ENCODE assay signal across 8 cellular contexts in genomic region chr4:98994474-98995182, GRCh38. TPM values are rescaled to one million over a fixed set of nuclear protein-coding genes. Genes with fewer than 3 reads are reported as not detected.
DNase-seq lines count a peak whose midpoint lies in the region; ATAC-seq, FAIRE-seq and TF ChIP-seq lines count a peak whose summit lies in the region.

No MANE protein-coding gene starts in this region.

- no peak for DNase-seq in BE2C
- DNase-seq in MCF 10A (ENCODE audit: unreplicated experiment) = no peak
- DNase-seq in memory B cell (ENCODE audit: low spot score in 2 of 2) = no peak
- no peak for DNase-seq in aorta
- no peak for DNase-seq in DMS 273 treated with DMSO at 0.1 percent for 48 hours (lab: John Stamatoyannopoulos, UW)
- no peak for DNase-seq in GM12892 (ENCODE audit: insufficient read length)
- DNase-seq in NCI-H187 (lab: John Stamatoyannopoulos, UW) = no peak

- peak overlapping the region; percentile 76 to 81 for H3K27ac ChIP-seq in aorta (ENCODE audit: low read depth in 1 of 2, low read length in 2 of 2)

- H3K9me3 ChIP-seq in BE2C (no peaks in the 10 kb centered on the region), aorta (ENCODE audit: control insufficient read depth, low read length) (no peaks in the 10 kb centered on the region)

- intact Hi-C loops in MCF 10A (cut with micrococcal nuclease) = loop anchor here (1.0 to 2.0 kb wide), 7 partner anchors 56 to 527 kb away; partner anchors contain the start of genes ADH5 and EIF4E
- intact Hi-C loops in aorta (cut with DNase I) = loop anchor here (5.0 kb wide), 5 partner anchors 52 to 468 kb away; partner anchors contain the start of gene EIF4E (in 2 of the 2)

- no peak for TF ChIP-seq POLR2A in GM12892 (IDR thresholded peaks at IDR 0.05; ENCODE audit: low read depth, low read length)

- H3K36me3 Mint-ChIP-seq in IgD-negative memory B cell = peaks cover 2% of the 10 kb centered on the region
- H3K36me3 Mint-ChIP-seq in MCF 10A (ENCODE audit: insufficient read depth, unreplicated experiment) = no peaks in the 10 kb centered on the region
- no peaks in the 10 kb centered on the region for H3K36me3 Mint-ChIP-seq in memory B cell

- no peaks in the 10 kb centered on the region for H3K9me3 Mint-ChIP-seq in IgD-negative memory B cell
- H3K9me3 Mint-ChIP-seq in MCF 10A (ENCODE audit: unreplicated experiment) = no peaks in the 10 kb centered on the region
- no peaks in the 10 kb centered on the region for H3K9me3 Mint-ChIP-seq in memory B cell

- H3K27ac Mint-ChIP-seq in IgD-negative memory B cell (peak overlapping the region; percentile 96 to 98 (median 97)), MCF 10A (ENCODE audit: low read depth, unreplicated experiment) (peak overlapping the region; percentile 84), memory B cell (peak overlapping the region; percentile 92)

- H3K4me3 Mint-ChIP-seq in IgD-negative memory B cell (peak overlapping the region; percentile 88 to 96 (median 94)), MCF 10A (ENCODE audit: unreplicated experiment) (peak overlapping the region; percentile 75), memory B cell (peak overlapping the region; percentile 89)

- POLR2A ChIA-PET in MCF 10A (lab: Yijun Ruan, JAX) = interaction anchor here (0.5 to 6.5 kb wide), 31 partner anchors 9 to 852 kb away, joined by 3 to 68 read pairs (median 4); partner anchors contain the start of genes ADH5, DAPP1, EIF4E and RAP1GDS1

- H3K4me1 Mint-ChIP-seq in IgD-negative memory B cell (peaks cover 14 to 27% (median 24%) of the 10 kb centered on the region in 3 donors), MCF 10A (ENCODE audit: insufficient read depth, unreplicated experiment) (peaks cover 14% of the 10 kb centered on the region), memory B cell (peaks cover 16% of the 10 kb centered on the region)

- H3K27me3 ChIP-seq in BE2C (no peaks in the 10 kb centered on the region), aorta (ENCODE audit: control insufficient read depth in 1 of 2, insufficient read depth in 2 of 2, low read length in 1 of 2) (no peaks in the 10 kb centered on the region)

- ATAC-seq in memory B cell (ENCODE audit: low read depth) = no peak
- ATAC-seq in aorta (ENCODE audit: low FRiP score) = no peak

- TF ChIP-seq CTCF in BE2C (IDR thresholded peaks at IDR 0.05; ENCODE audit: low read depth, low read length) (no peak), MCF 10A (IDR thresholded peaks at IDR 0.05; ENCODE audit: unreplicated experiment) (no peak)

- WGBS in aorta, 2 donors = 34 to 39% methylated on average over 17 of the region's 17 CpGs

- H3K4me1 ChIP-seq in BE2C (no peaks in the 10 kb centered on the region; the same call in 1 of the 2 replicates), aorta (ENCODE audit: control insufficient read depth in 1 of 2, insufficient read depth in 2 of 2, low read length in 2 of 2) (no peaks in the 10 kb centered on the region)

- no peaks in the 10 kb centered on the region for H3K27me3 Mint-ChIP-seq in IgD-negative memory B cell
- H3K27me3 Mint-ChIP-seq in MCF 10A (ENCODE audit: insufficient read depth, unreplicated experiment) = no peaks in the 10 kb centered on the region
- no peaks in the 10 kb centered on the region for H3K27me3 Mint-ChIP-seq in memory B cell

- H3K4me3 ChIP-seq in BE2C (ENCODE audit: low read depth, low read length) (peak overlapping the region; percentile 55), aorta (ENCODE audit: low read length in 2 of 2) (peak overlapping the region; percentile 12 to 56)

- no peak for FAIRE-seq in GM12892 (lab: Jason Lieb, UNC)

- H3K36me3 ChIP-seq in BE2C (no peaks in the 10 kb centered on the region), aorta (ENCODE audit: control insufficient read depth in 1 of 2, insufficient read depth in 2 of 2, low read length in 1 of 2) (no peaks in the 10 kb centered on the region)

- no TSS peak for BruUV-seq in MCF 10A (replicated peaks; lab: Mats Ljungman, UMichigan)

- CTCF ChIA-PET in MCF 10A (lab: Yijun Ruan, JAX) = interaction anchor here (0.6 to 8.9 kb wide), 61 partner anchors 9 to 844 kb away, joined by 3 to 155 read pairs (median 4); partner anchors contain the start of gene EIF4E

RNA-seq across cellular contexts. Expression of gene METAP1, which starts 0.9 kb away (rescaled TPM):
- polyA plus RNA-seq in BE2C (2012; ENCODE audit: insufficient read depth, insufficient read length, low read depth) = 37.2 TPM
- polyA plus RNA-seq in IgD-negative memory B cell (27.1 TPM), aorta (10 to 100 TPM; 40.2 to 48.2 TPM)
- total RNA-seq in MCF 10A (2022) (43.5 and 61.4 TPM in 2 replicates), aorta (10 to 100 TPM; 57.2 to 61.4 TPM)
- 40.8 TPM for polyA plus RNA-seq in GM12892 (2012; ENCODE audit: missing spikeins)
